In the genomic region with DNA sequence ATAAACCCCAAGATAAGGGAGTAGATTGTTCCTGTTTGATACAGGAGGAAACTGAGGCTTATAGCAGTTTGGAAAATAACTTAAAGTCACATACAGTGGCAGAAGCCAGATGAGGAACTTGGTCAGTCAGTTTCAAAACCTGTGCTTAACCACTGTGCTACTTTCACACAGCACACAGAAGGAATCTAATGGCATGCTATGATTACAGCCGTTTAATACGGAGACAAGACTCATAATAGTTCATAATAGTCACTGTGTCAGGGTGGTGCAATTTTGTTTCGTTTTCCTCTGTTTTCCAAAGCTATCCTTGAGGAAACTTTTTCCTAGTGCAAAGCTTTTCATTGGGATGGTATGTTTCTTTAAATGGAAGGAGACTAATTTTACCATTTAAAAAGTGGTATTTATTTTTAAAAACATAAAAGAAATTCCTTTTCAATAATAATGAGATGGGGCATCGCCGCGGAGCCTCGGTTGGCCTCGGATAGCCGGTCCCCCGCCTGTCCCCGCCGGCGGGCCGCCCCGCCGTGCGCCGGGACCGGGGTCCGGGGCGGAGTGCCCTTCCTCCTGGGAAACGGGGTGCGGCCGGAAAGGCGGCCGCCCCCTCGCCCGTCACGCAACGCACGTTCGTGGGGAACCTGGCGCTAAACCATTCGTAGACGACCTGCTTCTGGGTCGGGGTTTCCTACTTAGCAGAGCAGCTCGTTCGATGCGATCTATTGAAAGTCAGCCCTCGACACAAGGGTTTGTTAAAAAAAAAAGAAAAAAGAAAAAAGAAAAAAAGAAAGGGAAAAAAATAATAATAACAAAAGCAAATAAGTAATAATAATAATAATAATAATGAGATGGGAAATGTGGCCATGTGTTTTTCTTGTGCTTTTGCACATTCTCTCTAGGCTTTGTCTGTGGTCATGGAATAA, we compare ENCODE assay signal across 8 cellular contexts.
A peak's percentile ranks its signal among the peaks of the same experiment; 100 is the strongest.
DNase-seq lines count a peak whose midpoint lies in the region; ATAC-seq and TF ChIP-seq lines count a peak whose summit lies in the region.

No MANE protein-coding gene starts in this region.

- H3K9me3 ChIP-seq in OCI-LY1 (ENCODE audit: low read length) (peaks cover 7% of the 10 kb centered on the region), Caco-2 (no peaks in the 10 kb centered on the region)

- H3K27me3 ChIP-seq in OCI-LY1 (ENCODE audit: insufficient read depth, low read length) (no peaks in the 10 kb centered on the region), Caco-2 (replicated peaks; ENCODE audit: control insufficient read depth, insufficient read depth, low read length) (no peaks in the 10 kb centered on the region)

- ATAC-seq in GM18517 (IDR thresholded peaks at IDR 0.05; ENCODE audit: unreplicated experiment) (peak; percentile 92), esophagus mucosa (peak; percentile 35), sciatic nerve (peak; percentile 49)

- intact Hi-C loops in sciatic nerve (cut with DNase I) (no loop called here), Caco-2 (cut with micrococcal nuclease; ENCODE audit: unreplicated experiment) (no loop called here), posterior vena cava (cut with DNase I) (no loop called here)

- H3K27ac Mint-ChIP-seq in HFFc6 (peak overlapping the region; percentile 50; the same call in 1 of the 2 replicates), Caco-2 (ENCODE audit: unreplicated experiment) (no peak overlapping the region)

- H3K4me3 ChIP-seq in OCI-LY1 (ENCODE audit: low read depth, low read length, poor library complexity, severe bottlenecking) (peak overlapping the region; percentile 43), Caco-2 (ENCODE audit: low read depth, low read length) (no peak overlapping the region)

- H3K4me3 Mint-ChIP-seq in HFFc6, result peak overlapping the region; percentile 83
- H3K4me3 Mint-ChIP-seq in Caco-2 (ENCODE audit: unreplicated experiment), result no peak overlapping the region

- no peak for DNase-seq in HFFc6
- DNase-seq in sciatic nerve (ENCODE audit: low spot score), result no peak
- DNase-seq in Caco-2, result no peak
- DNase-seq in posterior vena cava (ENCODE audit: low spot score), result no peak
- DNase-seq in dedifferentiated amniotic fluid mesenchymal stem cell (ENCODE audit: extremely low spot score), result no peak

- H3K36me3 Mint-ChIP-seq in HFFc6 (ENCODE audit: low read depth) (peaks cover 14% of the 10 kb centered on the region), Caco-2 (ENCODE audit: insufficient read depth, unreplicated experiment) (no peaks in the 10 kb centered on the region)

- TF ChIP-seq CTCF in HFFc6 (IDR thresholded peaks at IDR 0.05), result no peak
- TF ChIP-seq CTCF in OCI-LY1 (IDR thresholded peaks at IDR 0.05; ENCODE audit: low read length), result no peak
- TF ChIP-seq CTCF in Caco-2 (IDR thresholded peaks at IDR 0.05; ENCODE audit: insufficient read depth in 1 of 2, low read depth in 1 of 2, low read length in 1 of 2, severe bottlenecking in 1 of 2, unreplicated experiment in 1 of 2), result no peak

- peak overlapping the region; percentile 50 for H3K9ac ChIP-seq in OCI-LY1 (ENCODE audit: low read length)

- no peak overlapping the region for H3K27ac ChIP-seq in OCI-LY1 (ENCODE audit: low read depth, low read length, poor library complexity, severe bottlenecking)

- no peaks in the 10 kb centered on the region for H3K9me2 ChIP-seq in OCI-LY1 (ENCODE audit: low read depth, low read length)

- H3K36me3 ChIP-seq in OCI-LY1 (ENCODE audit: insufficient read depth, low read length) (peaks cover 10% of the 10 kb centered on the region), Caco-2 (ENCODE audit: control insufficient read depth, insufficient read depth, low read length) (no peaks in the 10 kb centered on the region)

- H2AFZ ChIP-seq in OCI-LY1 (ENCODE audit: low read length), result no peak overlapping the region

- peak overlapping the region; percentile 61 for H3K4me2 ChIP-seq in OCI-LY1 (ENCODE audit: low read length)

- CTCF ChIA-PET in Caco-2 (lab: Charles Lee), result no interaction called here

- H3K4me1 Mint-ChIP-seq in HFFc6 (ENCODE audit: low read depth) (peaks cover 49% of the 10 kb centered on the region), Caco-2 (ENCODE audit: low read depth, unreplicated experiment) (peaks cover 6% of the 10 kb centered on the region)

- no peaks in the 10 kb centered on the region for H3K79me2 ChIP-seq in OCI-LY1 (ENCODE audit: insufficient read depth, low read length)

- H3K4me1 ChIP-seq in OCI-LY1 (ENCODE audit: insufficient read depth, low read length, severe bottlenecking) (peaks cover 25% of the 10 kb centered on the region), Caco-2 (no peaks in the 10 kb centered on the region)

- no TSS peak for BruUV-seq in Caco-2 (replicated peaks; lab: Mats Ljungman, UMichigan)

- H3K9me3 Mint-ChIP-seq in HFFc6 (peaks cover 4% of the 10 kb centered on the region; the same call in 1 of the 2 replicates), Caco-2 (ENCODE audit: unreplicated experiment) (no peaks in the 10 kb centered on the region)

- H4K20me1 ChIP-seq in OCI-LY1 (ENCODE audit: insufficient read depth, low read length), result no peaks in the 10 kb centered on the region

- peaks cover 5% of the 10 kb centered on the region; the same call in 1 of the 2 replicates for H3F3A ChIP-seq in OCI-LY1 (ENCODE audit: insufficient read depth, low read length)

- POLR2A ChIA-PET in Caco-2 (lab: Charles Lee), result no interaction called here

- H3K27me3 Mint-ChIP-seq in HFFc6 (ENCODE audit: insufficient read depth) (no peaks in the 10 kb centered on the region), Caco-2 (ENCODE audit: insufficient read depth, unreplicated experiment) (no peaks in the 10 kb centered on the region)

Comparison
In these comparisons a context has a peak if more than half of its experiments do, and no peak if none do; other contexts are left out.
1. ATAC-seq: peak in every context shown above with its lines; median percentile 92 in GM18517; 49 in sciatic nerve; 35 in esophagus mucosa.